ENCODE assay signal across 1 cellular context in the genomic region with DNA sequence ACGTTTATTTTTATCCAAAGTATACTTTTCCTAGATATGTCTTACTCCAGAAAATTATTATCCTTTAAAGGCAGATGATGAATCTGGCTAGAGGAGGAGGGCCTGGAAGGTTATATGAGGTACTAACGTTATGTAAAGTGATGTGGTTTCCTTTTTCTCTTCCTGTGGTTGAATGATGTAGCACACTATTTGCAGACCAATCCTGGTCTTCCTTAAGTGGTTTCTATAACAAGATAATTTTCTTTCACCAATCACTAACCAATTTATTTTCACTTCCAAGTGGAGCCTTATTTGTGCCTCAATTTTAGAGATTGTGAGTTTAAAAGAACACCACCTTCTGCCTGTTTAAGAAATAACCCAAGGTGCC.
TF ChIP-seq lines count a peak whose summit lies in the region.

No MANE protein-coding gene starts in this region.

TF ChIP-seq in GM12878, 131 proteins besides CTCF, POLR2A, EP300 and RAD21 (continued from another document):
- TF ChIP-seq, protein P1, sequence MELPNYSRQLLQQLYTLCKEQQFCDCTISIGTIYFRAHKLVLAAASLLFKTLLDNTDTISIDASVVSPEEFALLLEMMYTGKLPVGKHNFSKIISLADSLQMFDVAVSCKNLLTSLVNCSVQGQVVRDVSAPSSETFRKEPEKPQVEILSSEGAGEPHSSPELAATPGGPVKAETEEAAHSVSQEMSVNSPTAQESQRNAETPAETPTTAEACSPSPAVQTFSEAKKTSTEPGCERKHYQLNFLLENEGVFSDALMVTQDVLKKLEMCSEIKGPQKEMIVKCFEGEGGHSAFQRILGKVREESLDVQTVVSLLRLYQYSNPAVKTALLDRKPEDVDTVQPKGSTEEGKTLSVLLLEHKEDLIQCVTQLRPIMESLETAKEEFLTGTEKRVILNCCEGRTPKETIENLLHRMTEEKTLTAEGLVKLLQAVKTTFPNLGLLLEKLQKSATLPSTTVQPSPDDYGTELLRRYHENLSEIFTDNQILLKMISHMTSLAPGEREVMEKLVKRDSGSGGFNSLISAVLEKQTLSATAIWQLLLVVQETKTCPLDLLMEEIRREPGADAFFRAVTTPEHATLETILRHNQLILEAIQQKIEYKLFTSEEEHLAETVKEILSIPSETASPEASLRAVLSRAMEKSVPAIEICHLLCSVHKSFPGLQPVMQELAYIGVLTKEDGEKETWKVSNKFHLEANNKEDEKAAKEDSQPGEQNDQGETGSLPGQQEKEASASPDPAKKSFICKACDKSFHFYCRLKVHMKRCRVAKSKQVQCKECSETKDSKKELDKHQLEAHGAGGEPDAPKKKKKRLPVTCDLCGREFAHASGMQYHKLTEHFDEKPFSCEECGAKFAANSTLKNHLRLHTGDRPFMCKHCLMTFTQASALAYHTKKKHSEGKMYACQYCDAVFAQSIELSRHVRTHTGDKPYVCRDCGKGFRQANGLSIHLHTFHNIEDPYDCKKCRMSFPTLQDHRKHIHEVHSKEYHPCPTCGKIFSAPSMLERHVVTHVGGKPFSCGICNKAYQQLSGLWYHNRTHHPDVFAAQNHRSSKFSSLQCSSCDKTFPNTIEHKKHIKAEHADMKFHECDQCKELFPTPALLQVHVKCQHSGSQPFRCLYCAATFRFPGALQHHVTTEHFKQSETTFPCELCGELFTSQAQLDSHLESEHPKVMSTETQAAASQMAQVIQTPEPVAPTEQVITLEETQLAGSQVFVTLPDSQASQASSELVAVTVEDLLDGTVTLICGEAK (IDR thresholded peaks at IDR 0.05; ENCODE audit: borderline replicate concordance), result no peak
- no peak for TF ChIP-seq EZH2 (IDR thresholded peaks at IDR 0.05; ENCODE audit: borderline replicate concordance, control insufficient read depth, low read depth, low read length)
- no peak for TF ChIP-seq PAX5 (IDR thresholded peaks at IDR 0.05; ENCODE audit: borderline replicate concordance, low read depth, low read length)
- no peak for TF ChIP-seq RB1 (IDR thresholded peaks at IDR 0.05; ENCODE audit: borderline replicate concordance)
- no peak for TF ChIP-seq POU2F2 (IDR thresholded peaks at IDR 0.05; ENCODE audit: borderline replicate concordance, low read depth, low read length)
- peak; percentile 16; the same call in 1 of the 2 replicates for TF ChIP-seq ZBED1 (IDR thresholded peaks at IDR 0.05; ENCODE audit: borderline replicate concordance)
- peak; percentile 42 for TF ChIP-seq NFIC (IDR thresholded peaks at IDR 0.05; ENCODE audit: low read depth, low read length)
- TF ChIP-seq MEF2A (IDR thresholded peaks at IDR 0.05; ENCODE audit: insufficient read depth, low read depth, low read length), result peak; percentile 56; the same call in 1 of the 2 replicates
- no peak for TF ChIP-seq TCF12 (IDR thresholded peaks at IDR 0.05; ENCODE audit: low read depth, low read length)
